Comparison of ENCODE assay signal across 26 cellular contexts in the genomic region with DNA sequence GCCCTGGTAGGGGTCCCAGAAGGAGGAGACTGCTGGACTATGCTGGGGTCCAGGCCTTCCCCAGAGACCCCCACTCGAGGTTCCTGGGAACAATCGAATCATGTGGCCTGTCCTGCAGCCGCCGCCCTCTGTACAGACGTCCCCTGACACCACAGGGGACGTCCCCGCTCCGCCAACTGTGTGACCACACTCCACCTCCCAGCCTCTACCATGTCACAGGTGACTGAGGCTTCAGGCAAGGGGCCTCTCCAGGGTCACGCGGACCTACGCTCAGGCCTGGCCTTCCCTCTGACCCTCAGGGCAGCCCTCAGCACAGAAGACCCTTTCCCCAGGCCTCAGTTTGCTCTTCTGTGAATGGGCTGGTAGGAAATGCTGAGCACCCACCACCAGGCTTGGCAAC. TPM values are rescaled to one million over a fixed set of nuclear protein-coding genes. Genes with fewer than 3 reads are reported as not detected.
A peak's percentile ranks its signal among the peaks of the same experiment; 100 is the strongest.
DNase-seq lines count a peak whose midpoint lies in the region; ATAC-seq lines count a peak whose summit lies in the region.
"Had no signal": no experiment of that assay in that cellular context is flagged by ENCODE, and none has a peak within 500 bp of the region (broad histone marks: within the 10 kb centered on the region; RNA-seq: fewer than 3 reads in every experiment).

No MANE protein-coding gene starts in this region.

- ATAC-seq in GM18511 (IDR thresholded peaks at IDR 0.05; ENCODE audit: unreplicated experiment) (peak; percentile 65), GM21723 (IDR thresholded peaks at IDR 0.05; ENCODE audit: unreplicated experiment) (peak; percentile 58), HG03469 (IDR thresholded peaks at IDR 0.05; ENCODE audit: unreplicated experiment) (peak; percentile 37), naive B cell (ENCODE audit: low read depth in 2 of 2) (peak; percentile 66 to 67), GM19395 (IDR thresholded peaks at IDR 0.05; ENCODE audit: unreplicated experiment) (no peak), GM21619 (IDR thresholded peaks at IDR 0.05; ENCODE audit: unreplicated experiment) (no peak)
- ATAC-seq: CD8-positive, alpha-beta T cell; naive thymus-derived CD4-positive, alpha-beta T cell; Right ventricle myocardium inferior had no signal

- H3K4me1 Mint-ChIP-seq in naive B cell: peaks cover 22 to 41% (median 29%) of the 10 kb centered on the region in 3 donors
- no peaks in the 10 kb centered on the region for H3K4me1 Mint-ChIP-seq in activated T-helper 2 cell treated with anti-CD3 and anti-CD28 coated beads, Interferon-gamma antibody, Interleukin-2, Interleukin-4, amounts not matched to agents 10 μg/mL and 5 μg/mL and 100 μg/mL, durations not matched to agents 14 hours and 24 hours and 36 hours (ENCODE audit: low read depth)
- H3K4me1 Mint-ChIP-seq: central memory CD8-positive, alpha-beta T cell had no signal

- intact Hi-C loops in activated T-helper 2 cell treated with anti-CD3 and anti-CD28 coated beads, Interferon-gamma antibody, Interleukin-2, Interleukin-4, amounts not matched to agents 10 μg/mL and 5 μg/mL and 100 μg/mL, durations not matched to agents 14 hours and 24 hours and 36 hours (cut with micrococcal nuclease): no loop called here

- peak overlapping the region in 2 of 6 donors; percentile 37 to 60 for H3K27ac Mint-ChIP-seq in naive B cell
- no peak overlapping the region for H3K27ac Mint-ChIP-seq in activated T-helper 2 cell treated with anti-CD3 and anti-CD28 coated beads, Interferon-gamma antibody, Interleukin-2, Interleukin-4, amounts not matched to agents 10 μg/mL and 5 μg/mL and 100 μg/mL, durations not matched to agents 14 hours and 24 hours and 36 hours
- H3K27ac Mint-ChIP-seq: CD8-positive, alpha-beta T cell had no signal

- DNase-seq in naive B cell (no peak), activated T-cell treated with anti-CD3 and anti-CD28 coated beads for 4 hours (no peak)
- DNase-seq in activated T-helper 2 cell treated with anti-CD3 and anti-CD28 coated beads, Interferon-gamma antibody, Interleukin-2, Interleukin-4, amounts not matched to agents 10 μg/mL and 5 μg/mL and 100 μg/mL, durations not matched to agents 14 hours and 24 hours and 36 hours (ENCODE audit: low spot score): no peak
- DNase-seq: activated CD4-positive, alpha-beta T cell treated with anti-CD3 and anti-CD28 coated beads, Interleukin-2, amount 50 U/mL, for 1 hour; activated CD8-positive, alpha-beta memory T cell treated with anti-CD3 and anti-CD28 coated beads, Interleukin-2, amount 50 U/mL, for 48 hours; amniotic stem cell; CD8-positive, alpha-beta T cell; DMS53; erythroblast; hypothalamus; naive thymus-derived CD4-positive, alpha-beta T cell; NCI-H1105 treated with DMSO at 0.1 percent for 48 hours; NCI-H524 treated with DMSO at 0.1 percent for 48 hours; ovary; sigmoid colon; stimulated activated naive CD4-positive, alpha-beta T cell treated with Interleukin-2 at 50 U/mL for 16 hours; SW 1271; tibial artery had no signal

- H3K27me3 Mint-ChIP-seq in naive B cell: no peaks in the 10 kb centered on the region
- H3K27me3 Mint-ChIP-seq in activated T-helper 2 cell treated with anti-CD3 and anti-CD28 coated beads, Interferon-gamma antibody, Interleukin-2, Interleukin-4, amounts not matched to agents 10 μg/mL and 5 μg/mL and 100 μg/mL, durations not matched to agents 14 hours and 24 hours and 36 hours (ENCODE audit: low read depth): no peaks in the 10 kb centered on the region
- H3K27me3 Mint-ChIP-seq: central memory CD8-positive, alpha-beta T cell; naive thymus-derived CD4-positive, alpha-beta T cell had no signal

- H3K36me3 Mint-ChIP-seq in naive B cell: peaks cover 11 to 15% of the 10 kb centered on the region in 2 donors
- H3K36me3 Mint-ChIP-seq in activated T-helper 2 cell treated with anti-CD3 and anti-CD28 coated beads, Interferon-gamma antibody, Interleukin-2, Interleukin-4, amounts not matched to agents 10 μg/mL and 5 μg/mL and 100 μg/mL, durations not matched to agents 14 hours and 24 hours and 36 hours (ENCODE audit: low read depth): peaks cover 7% of the 10 kb centered on the region

- peak overlapping the region in 5 of 8 donors; percentile 15 to 85 (median 27) for H3K4me3 Mint-ChIP-seq in naive B cell
- H3K4me3 Mint-ChIP-seq in activated T-helper 2 cell treated with anti-CD3 and anti-CD28 coated beads, Interferon-gamma antibody, Interleukin-2, Interleukin-4, amounts not matched to agents 10 μg/mL and 5 μg/mL and 100 μg/mL, durations not matched to agents 14 hours and 24 hours and 36 hours (ENCODE audit: low read depth): no peak overlapping the region
- H3K4me3 Mint-ChIP-seq: CD8-positive, alpha-beta T cell; central memory CD8-positive, alpha-beta T cell; naive thymus-derived CD4-positive, alpha-beta T cell had no signal

- H3K9me3 Mint-ChIP-seq in naive B cell: peaks cover 0 to 8% (median 3%) of the 10 kb centered on the region in 7 donors
- H3K9me3 Mint-ChIP-seq in activated T-helper 2 cell treated with anti-CD3 and anti-CD28 coated beads, Interferon-gamma antibody, Interleukin-2, Interleukin-4, amounts not matched to agents 10 μg/mL and 5 μg/mL and 100 μg/mL, durations not matched to agents 14 hours and 24 hours and 36 hours: no peaks in the 10 kb centered on the region
- H3K9me3 Mint-ChIP-seq: CD8-positive, alpha-beta T cell; central memory CD8-positive, alpha-beta T cell had no signal

RNA-seq across cellular contexts. Expression of a gene that starts 13.1 kb away (rescaled TPM):
- 10 to 100 TPM; 15.0 to 22.9 (median 18.3) TPM for polyA plus RNA-seq in naive B cell (ENCODE audit: low read depth in 6 of 6)
- total RNA-seq in activated T-helper 2 cell treated with anti-CD3 and anti-CD28 coated beads, Interferon-gamma antibody, Interleukin-2, Interleukin-4, amounts not matched to agents 10 μg/mL and 5 μg/mL and 100 μg/mL, durations not matched to agents 14 hours and 24 hours and 36 hours: 41.4 TPM in 2 replicates

RNA-seq across cellular contexts. Expression of a gene that starts 18.6 kb away (rescaled TPM):
- polyA plus RNA-seq in naive B cell (ENCODE audit: low read depth in 6 of 6): 1 to 10 TPM in 1 of 6 donors, under 1 TPM in 3, not detected in 2; 0.19 to 1.4 (median 0.38) TPM
- 2.7 and 3.0 TPM in 2 replicates for total RNA-seq in activated T-helper 2 cell treated with anti-CD3 and anti-CD28 coated beads, Interferon-gamma antibody, Interleukin-2, Interleukin-4, amounts not matched to agents 10 μg/mL and 5 μg/mL and 100 μg/mL, durations not matched to agents 14 hours and 24 hours and 36 hours
- total RNA-seq: frontal cortex, sigmoid colon had no signal

RNA-seq across cellular contexts. Expression of a gene that starts 40.5 kb away (rescaled TPM):
- 10 to 100 TPM; 26.2 to 31.6 (median 28.2) TPM for polyA plus RNA-seq in naive B cell (ENCODE audit: low read depth in 6 of 6)
- 28.8 and 33.2 TPM in 2 replicates for total RNA-seq in activated T-helper 2 cell treated with anti-CD3 and anti-CD28 coated beads, Interferon-gamma antibody, Interleukin-2, Interleukin-4, amounts not matched to agents 10 μg/mL and 5 μg/mL and 100 μg/mL, durations not matched to agents 14 hours and 24 hours and 36 hours

RNA-seq across cellular contexts. Expression of a gene that starts 40.6 kb away (rescaled TPM):
- 100 to 1,000 TPM in 1 of 6 donors, 10 to 100 TPM in 5; 74.7 to 141 (median 85.8) TPM for polyA plus RNA-seq in naive B cell (ENCODE audit: low read depth in 6 of 6)
- 105 and 112 TPM in 2 replicates for total RNA-seq in activated T-helper 2 cell treated with anti-CD3 and anti-CD28 coated beads, Interferon-gamma antibody, Interleukin-2, Interleukin-4, amounts not matched to agents 10 μg/mL and 5 μg/mL and 100 μg/mL, durations not matched to agents 14 hours and 24 hours and 36 hours

RNA-seq across cellular contexts. Expression of a gene that starts 51.8 kb away (rescaled TPM):
- 10 to 100 TPM; 25.6 to 38.4 (median 31.4) TPM for polyA plus RNA-seq in naive B cell (ENCODE audit: low read depth in 6 of 6)
- total RNA-seq in activated T-helper 2 cell treated with anti-CD3 and anti-CD28 coated beads, Interferon-gamma antibody, Interleukin-2, Interleukin-4, amounts not matched to agents 10 μg/mL and 5 μg/mL and 100 μg/mL, durations not matched to agents 14 hours and 24 hours and 36 hours: 32.5 and 37.0 TPM in 2 replicates

Comparison
In these comparisons a context has a peak if more than half of its experiments do, and no peak if none do; other contexts are left out.
1. ATAC-seq: peak in GM18511 (single experiment), GM21723 (single experiment), HG03469 (single experiment) and naive B cell (2 of 2); none in GM19395 (single experiment) and GM21619 (single experiment).